Comparison of ENCODE assay signal across 8 cellular contexts in genomic region chr1:43991476-43992231, GRCh38. TPM values are rescaled to one million over a fixed set of nuclear protein-coding genes. Genes with fewer than 3 reads are reported as not detected.
A peak's percentile ranks its signal among the peaks of the same experiment; 100 is the strongest.
DNase-seq lines count a peak whose midpoint lies in the region; ATAC-seq, FAIRE-seq and TF ChIP-seq lines count a peak whose summit lies in the region.

Gene CCDC24 (plus strand): TSS chr1:43991599. CDS start chr1:43991879, 280 bp downstream.

- intact Hi-C loops in Right ventricle myocardium superior (cut with DNase I): no loop called here
- intact Hi-C loops in pancreas (cut with DNase I): no loop called here
- intact Hi-C loops in tibial artery (cut with DNase I; ENCODE audit: low total_unique reads): no loop called here

- WGBS in GM23248 (ENCODE audit: low coverage in 1 of 2, low lambda C conversion rate in 2 of 2, missing lambda C conversion rate in 2 of 2), 2 experiments: 0 to 1% methylated on average over 34 to 51 of the region's 66 CpGs
- WGBS in pancreas, 2 donors: 0 to 1% methylated on average over 42 to 66 of the region's 66 CpGs

- no peak for TF ChIP-seq CTCF in LNCaP clone FGC (IDR thresholded peaks at IDR 0.05; ENCODE audit: control insufficient read depth, extremely low read depth, insufficient read depth)
- TF ChIP-seq CTCF in pancreas (IDR thresholded peaks at IDR 0.05): no peak
- TF ChIP-seq CTCF in tibial artery (IDR thresholded peaks at IDR 0.05): no peak

- DNase-seq in DMS79 treated with DMSO at 0.1 percent for 48 hours (lab: John Stamatoyannopoulos, UW) (peak; percentile 88), GM23248 (peak; percentile 95), LNCaP clone FGC (ENCODE audit: low read depth) (peak; percentile 64), Right ventricle myocardium superior (peak; percentile 92), pancreas (peak; percentile 83 to 94 (median 90)), tibial artery (peak; percentile 86 to 95)

- peak within 1 kb of the TSS; percentile 86 for H3K4me2 ChIP-seq in GM23248 (ENCODE audit: unreplicated experiment)

- peak within 1 kb of the TSS; percentile 88 for H3K4me3 Mint-ChIP-seq in activated naive CD8-positive, alpha-beta T cell

- H3K9me3 ChIP-seq in GM23248 (ENCODE audit: low read depth) (no peaks in the 10 kb centered on the region), pancreas (no peaks in the 10 kb centered on the region), tibial artery (no peaks in the 10 kb centered on the region)

- H3K27me3 ChIP-seq in GM23248 (replicated peaks; ENCODE audit: insufficient read depth) (no peaks in the 10 kb centered on the region), pancreas (no peaks in the 10 kb centered on the region), tibial artery (no peaks in the 10 kb centered on the region)

- H3K79me2 ChIP-seq in GM23248 (ENCODE audit: insufficient read depth): no peaks in the 10 kb centered on the region

- H3K27ac ChIP-seq in GM23248 (peak within 1 kb of the TSS; percentile 83), pancreas (peak within 1 kb of the TSS; percentile 73 to 89 (median 84)), tibial artery (peak within 1 kb of the TSS; percentile 69 to 79)

- no peak for FAIRE-seq in pancreas (lab: Jason Lieb, UNC)

- in situ Hi-C loops in GM23248 (cut with MboI): no loop called here

- H3K9me3 Mint-ChIP-seq in activated naive CD8-positive, alpha-beta T cell (ENCODE audit: low read depth): no peaks in the 10 kb centered on the region

- H3K36me3 ChIP-seq in GM23248 (ENCODE audit: low read depth) (no peaks in the 10 kb centered on the region), pancreas (no peaks in the 10 kb centered on the region), tibial artery (no peaks in the 10 kb centered on the region)

- peaks cover 20% of the 10 kb centered on the region for H3K4me1 ChIP-seq in GM23248 (ENCODE audit: insufficient read depth)
- H3K4me1 ChIP-seq in pancreas: peaks cover 0 to 12% (median 5%) of the 10 kb centered on the region in 3 donors
- H3K4me1 ChIP-seq in tibial artery: peaks cover 7 to 22% (median 13%) of the 10 kb centered on the region in 4 donors

- peak; percentile 84 for ATAC-seq in SK-N-SH treated with all-trans-retinoic acid at 6 μM for 48 hours
- peak; percentile 94 for ATAC-seq in Right ventricle myocardium superior (ENCODE audit: poor library complexity)
- peak; percentile 85 to 91 (median 88) for ATAC-seq in pancreas

- H3K9me2 ChIP-seq in GM23248 (ENCODE audit: insufficient read depth): no peaks in the 10 kb centered on the region

- H3K4me3 ChIP-seq in GM23248 (peak within 1 kb of the TSS; percentile 74), LNCaP clone FGC (ENCODE audit: low read depth, low read length) (peak within 1 kb of the TSS; percentile 62), pancreas (peak within 1 kb of the TSS; percentile 57 to 87 (median 64)), tibial artery (peak within 1 kb of the TSS; percentile 64 to 66)

- H2AFZ ChIP-seq in GM23248: peak within 1 kb of the TSS; percentile 74

- no peaks in the 10 kb centered on the region for H4K20me1 ChIP-seq in GM23248 (ENCODE audit: insufficient read depth)

- H3K4me1 Mint-ChIP-seq in activated naive CD8-positive, alpha-beta T cell (ENCODE audit: low read depth): peaks cover 13% of the 10 kb centered on the region

- H3K9ac ChIP-seq in GM23248: peak within 1 kb of the TSS; percentile 84

- peak within 1 kb of the TSS; percentile 28 for H3K27ac Mint-ChIP-seq in activated naive CD8-positive, alpha-beta T cell

- H3K27me3 Mint-ChIP-seq in activated naive CD8-positive, alpha-beta T cell: no peaks in the 10 kb centered on the region

- no peaks in the 10 kb centered on the region for H3K36me3 Mint-ChIP-seq in activated naive CD8-positive, alpha-beta T cell

- H3F3A ChIP-seq in GM23248 (ENCODE audit: insufficient read depth): peaks cover 27% of the 10 kb centered on the region

TF ChIP-seq in SK-N-SH treated with all-trans-retinoic acid at 6 μM for 48 hours, 23 proteins besides CTCF, POLR2A, EP300 and RAD21:
- TF ChIP-seq TSHZ2 (CRISPR knock-in tag; IDR thresholded peaks at IDR 0.05): no peak
- no peak for TF ChIP-seq CSRNP3 (CRISPR knock-in tag; IDR thresholded peaks at IDR 0.05)
- peak; percentile 84; the same call in 1 of the 2 replicates for TF ChIP-seq ARNTL (CRISPR knock-in tag; IDR thresholded peaks at IDR 0.05; ENCODE audit: borderline replicate concordance, low read depth)
- TF ChIP-seq OSR1 (CRISPR knock-in tag; IDR thresholded peaks at IDR 0.05): no peak
- TF ChIP-seq PATZ1 (CRISPR knock-in tag; IDR thresholded peaks at IDR 0.05; ENCODE audit: borderline replicate concordance): no peak
- TF ChIP-seq ZNF565 (CRISPR knock-in tag; conservative IDR thresholded peaks at IDR 0.05; ENCODE audit: low read depth): no peak

RNA-seq across cellular contexts. Expression of gene CCDC24, which starts in this region (rescaled TPM):
- total RNA-seq in GM23248 (2014; rRNA removed; shearing (Covaris generic)): 3.1 and 4.7 TPM in 2 replicates
- polyA plus RNA-seq in GM23248 (2016; fragmentation: Nextera tagmentation; extraction: Ambion mirVana) (4.3 and 5.3 TPM in 2 replicates), pancreas (10 to 100 TPM; 39.2 to 45.9 TPM)
- total RNA-seq in Right ventricle myocardium superior (0.86 TPM), pancreas (10 to 100 TPM in 1 of 6 donors, 1 to 10 TPM in 5; 3.9 to 13.2 (median 5.3) TPM)

Comparison
In these comparisons a context has a peak if more than half of its experiments do, and no peak if none do; other contexts are left out.
1. Peak in every context shown above with its lines: DNase-seq, ATAC-seq, H3K4me3 ChIP-seq and H3K27ac ChIP-seq.
2. Peak in DNase-seq and ATAC-seq in Right ventricle myocardium superior; RNA of the gene not detected or under 1 TPM.